ENCODE assay signal across 24 cellular contexts in genomic region chr16:72480926-72481325, GRCh38.
DNase-seq lines count a peak whose midpoint lies in the region; ATAC-seq, FAIRE-seq and TF ChIP-seq lines count a peak whose summit lies in the region.
"Had no signal": no experiment of that assay in that cellular context is flagged by ENCODE, and none has a peak within 500 bp of the region (broad histone marks: within the 10 kb centered on the region; RNA-seq: fewer than 3 reads in every experiment).

No MANE protein-coding gene starts in this region.

- peak; percentile 5 for FAIRE-seq in GM12892 (lab: Jason Lieb, UNC)
- FAIRE-seq: A549, GM12891, RCC 7860 had no signal

- peaks cover 22% of the 10 kb centered on the region for H3K4me1 ChIP-seq in ACC112 (ENCODE audit: control insufficient read depth, insufficient read depth, low read length, unreplicated experiment)
- no peaks in the 10 kb centered on the region for H3K4me1 ChIP-seq in osteoblast (ENCODE audit: insufficient read depth, low read length)
- no peaks in the 10 kb centered on the region for H3K4me1 ChIP-seq in testis
- H3K4me1 ChIP-seq: A549, ascending aorta had no signal

- no peak for TF ChIP-seq CTCF in fibroblast of villous mesenchyme (IDR thresholded peaks at IDR 0.05; ENCODE audit: insufficient read depth, low read depth, low read length)
- TF ChIP-seq CTCF in osteoblast (IDR thresholded peaks at IDR 0.05; ENCODE audit: extremely low read depth, low read depth, low read length), result no peak
- TF ChIP-seq CTCF in testis (IDR thresholded peaks at IDR 0.05), result no peak

- no peaks in the 10 kb centered on the region for H4K20me1 ChIP-seq in osteoblast (ENCODE audit: insufficient read depth, low read length)

- H3K36me3 ChIP-seq in ACC112 (ENCODE audit: insufficient read depth, low read length) (no peaks in the 10 kb centered on the region), osteoblast (ENCODE audit: insufficient read depth, low read length) (no peaks in the 10 kb centered on the region), testis (ENCODE audit: low read depth, missing control alignments) (no peaks in the 10 kb centered on the region)
- H3K36me3 ChIP-seq: ascending aorta had no signal

- WGBS in testis, 2 donors, result 73 to 80% methylated on average over 3 of the region's 3 CpGs

- H3K27ac ChIP-seq in ACC112 (ENCODE audit: low read depth, low read length), result peak overlapping the region; percentile 62
- H3K27ac ChIP-seq in osteoblast (ENCODE audit: low read depth, low read length), result no peak overlapping the region
- H3K27ac ChIP-seq in testis, result no peak overlapping the region
- H3K27ac ChIP-seq: A549, ascending aorta, foreskin keratinocyte had no signal

- no peak overlapping the region for H3K4me2 ChIP-seq in osteoblast (ENCODE audit: insufficient read depth, low read length)
- H3K4me2 ChIP-seq: A549 had no signal

- H3K79me2 ChIP-seq in ACC112 (ENCODE audit: control insufficient read depth, insufficient read depth, low read length, unreplicated experiment) (no peaks in the 10 kb centered on the region), osteoblast (ENCODE audit: insufficient read depth, low read length) (no peaks in the 10 kb centered on the region)

- intact Hi-C loops in testis (cut with DNase I; ENCODE audit: low total_unique reads), result no loop called here

- H2AFZ ChIP-seq in ACC112 (ENCODE audit: low read length, unreplicated experiment) (peak overlapping the region; percentile 10), osteoblast (ENCODE audit: low read length) (no peak overlapping the region)

- H3K9me3 ChIP-seq in osteoblast (ENCODE audit: low read depth, low read length) (no peaks in the 10 kb centered on the region), testis (no peaks in the 10 kb centered on the region)
- H3K9me3 ChIP-seq: A549, ascending aorta had no signal

- DNase-seq in GM12892 (ENCODE audit: insufficient read length) (no peak), astrocyte of the hippocampus (ENCODE audit: low read depth, low spot score) (peak; percentile 39), fibroblast of villous mesenchyme (ENCODE audit: low read depth) (peak; percentile 33), osteoblast (ENCODE audit: insufficient read length, low spot score, missing footprints) (no peak), testis (no peak), AML-193 (lab: John Stamatoyannopoulos, UW) (no peak)
- DNase-seq: activated CD8-positive, alpha-beta T cell treated with anti-CD3 and anti-CD28 coated beads, Interleukin-2, amount 10 ng/mL, durations not matched to agents 7 days and 5 days; activated naive CD4-positive, alpha-beta T cell treated with anti-CD3 and anti-CD28 coated beads, Interleukin-2, amount 50 U/mL, for 16 hours; activated T-cell treated with anti-CD3 and anti-CD28 coated beads, Interleukin-2, amount 50 U/mL, for 48 hours; CD8-positive, alpha-beta T cell; foreskin keratinocyte; NCI-H1105 treated with DMSO at 0.1 percent for 48 hours; NCI-H2081; NCI-H510A treated with DMSO at 0.1 percent for 48 hours; retina; stimulated activated CD4-positive, alpha-beta T cell treated with anti-CD3 and anti-CD28 coated beads, Interleukin-12 subunit alpha, Interleukin-12 subunit beta, amount 100 ng/mL, for 4 hours had no signal

- H3K27me3 ChIP-seq in ACC112 (ENCODE audit: insufficient read depth, low read length), result no peaks in the 10 kb centered on the region
- no peaks in the 10 kb centered on the region for H3K27me3 ChIP-seq in osteoblast (ENCODE audit: insufficient read depth, low read length)
- no peaks in the 10 kb centered on the region for H3K27me3 ChIP-seq in testis
- H3K27me3 ChIP-seq: ascending aorta, foreskin keratinocyte had no signal

- TF ChIP-seq POLR2A in GM12892 (IDR thresholded peaks at IDR 0.05; ENCODE audit: low read depth, low read length), result no peak
- no peak for TF ChIP-seq POLR2A in testis (IDR thresholded peaks at IDR 0.05)

- H3K4me3 ChIP-seq in ACC112 (ENCODE audit: low read depth, low read length) (peak overlapping the region; percentile 13; the same call in 1 of the 2 replicates), fibroblast of villous mesenchyme (ENCODE audit: low read depth, low read length) (no peak overlapping the region), osteoblast (ENCODE audit: insufficient read depth, low read length) (no peak overlapping the region), testis (no peak overlapping the region)
- H3K4me3 ChIP-seq: A549, ascending aorta, lung had no signal

- no peak for ATAC-seq in HG03139 (IDR thresholded peaks at IDR 0.05; ENCODE audit: unreplicated experiment)
- ATAC-seq: A549; activated CD4-positive, CD25-positive, alpha-beta regulatory T cell treated with anti-CD3 and anti-CD28 coated beads, Interleukin-2, amount 50 U/mL, for 24 hours; activated CD8-positive, alpha-beta T cell treated with anti-CD3 and anti-CD28 coated beads, Interleukin-2, amount 10 ng/mL, durations not matched to agents 7 days and 5 days; CD8-positive, alpha-beta T cell; foreskin keratinocyte had no signal

Comparison
In these comparisons a context has a peak if more than half of its experiments do, and no peak if none do; other contexts are left out.
1. DNase-seq: peak in astrocyte of the hippocampus (single experiment) and fibroblast of villous mesenchyme (single experiment); none in GM12892 (single experiment), osteoblast (single experiment), testis (single experiment) and AML-193 (0 of 2).